In the genomic region with DNA sequence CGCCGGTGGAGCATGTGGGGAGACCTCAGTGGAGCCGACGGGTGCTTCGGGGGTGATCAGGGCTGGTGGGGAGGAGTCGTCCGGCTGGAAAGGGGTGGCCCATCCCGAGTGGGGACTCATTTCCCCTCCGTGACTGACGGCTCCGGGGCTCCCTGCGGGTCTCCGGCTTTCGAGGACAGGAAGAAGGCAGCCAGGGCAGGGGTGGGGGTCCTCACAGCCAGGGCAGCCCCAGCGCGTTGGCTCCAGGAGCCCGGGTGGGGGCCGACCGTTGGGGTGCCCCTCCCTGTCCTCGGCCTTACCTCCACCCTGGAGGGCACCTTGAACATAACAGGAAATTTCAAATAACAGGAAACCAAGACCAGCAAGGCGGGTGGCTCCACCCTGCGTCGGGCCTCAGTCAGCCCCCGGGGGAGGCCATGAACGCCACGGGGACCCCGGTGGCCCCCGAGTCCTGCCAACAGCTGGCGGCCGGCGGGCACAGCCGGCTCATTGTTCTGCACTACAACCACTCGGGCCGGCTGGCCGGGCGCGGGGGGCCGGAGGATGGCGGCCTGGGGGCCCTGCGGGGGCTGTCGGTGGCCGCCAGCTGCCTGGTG, we compare ENCODE assay signal across 8 cellular contexts. TPM values are rescaled to one million over a fixed set of nuclear protein-coding genes. Genes with fewer than 3 reads are reported as not detected.
DNase-seq lines count a peak whose midpoint lies in the region; ATAC-seq, FAIRE-seq and TF ChIP-seq lines count a peak whose summit lies in the region.

A gene with protein sequence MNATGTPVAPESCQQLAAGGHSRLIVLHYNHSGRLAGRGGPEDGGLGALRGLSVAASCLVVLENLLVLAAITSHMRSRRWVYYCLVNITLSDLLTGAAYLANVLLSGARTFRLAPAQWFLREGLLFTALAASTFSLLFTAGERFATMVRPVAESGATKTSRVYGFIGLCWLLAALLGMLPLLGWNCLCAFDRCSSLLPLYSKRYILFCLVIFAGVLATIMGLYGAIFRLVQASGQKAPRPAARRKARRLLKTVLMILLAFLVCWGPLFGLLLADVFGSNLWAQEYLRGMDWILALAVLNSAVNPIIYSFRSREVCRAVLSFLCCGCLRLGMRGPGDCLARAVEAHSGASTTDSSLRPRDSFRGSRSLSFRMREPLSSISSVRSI (plus strand): TSS at position 393 of the 596 bp plus-strand sequence. CDS start 24 bp downstream, at position 417.

- FAIRE-seq in D721Med (lab: Jason Lieb, UNC) = no peak

- H3K4me3 ChIP-seq in GM08714 (ENCODE audit: low read length) = peak within 1 kb of the TSS; percentile 66; the same call in 1 of the 2 replicates
- peak within 1 kb of the TSS; percentile 88 for H3K4me3 ChIP-seq in thymus (ENCODE audit: low read length)

- H3K27me3 ChIP-seq in thymus (ENCODE audit: control insufficient read depth, insufficient read depth) = no peaks in the 10 kb centered on the region

- DNase-seq in HUDEP-2 (lab: John Stamatoyannopoulos, UW; ENCODE audit: unreplicated experiment in 76 of 76) (peak in 67 of 76 experiments; percentile 37 to 95 (median 73)), activated T-cell treated with anti-CD3 and anti-CD28 coated beads for 1 hour (ENCODE audit: low read depth) (peak; percentile 60), left lobe of liver (ENCODE audit: low spot score) (no peak), D721Med (ENCODE audit: insufficient read length, low spot score) (no peak), head of caudate nucleus (no peak)

- ATAC-seq in left lobe of liver = peak; percentile 36
- ATAC-seq in HG03135 (IDR thresholded peaks at IDR 0.05; ENCODE audit: unreplicated experiment) = no peak

- H3K27ac ChIP-seq in thymus (ENCODE audit: low read depth) = peak within 1 kb of the TSS; percentile 89

- no peaks in the 10 kb centered on the region for H3K36me3 ChIP-seq in thymus (ENCODE audit: control insufficient read depth, insufficient read depth)

- 4% methylated on average over 42 of the region's 42 CpGs for WGBS in thymus

- H3K4me1 ChIP-seq in thymus (ENCODE audit: control insufficient read depth, insufficient read depth, low read length) = peaks cover 14% of the 10 kb centered on the region

- intact Hi-C loops in head of caudate nucleus (cut with DNase I) = no loop called here

- H3K9me3 ChIP-seq in thymus (ENCODE audit: control insufficient read depth) = no peaks in the 10 kb centered on the region

- TF ChIP-seq CTCF in D721Med (IDR thresholded peaks at IDR 0.05; ENCODE audit: insufficient read depth, missing control alignments) = no peak

RNA-seq across cellular contexts. Expression of the gene that starts here (rescaled TPM):
- total RNA-seq in left lobe of liver = 0.70 TPM
- 18.6 TPM for polyA plus RNA-seq in thymus

Comparison
In these comparisons a context has a peak if more than half of its experiments do, and no peak if none do; other contexts are left out.
1. Peak in ATAC-seq in left lobe of liver; RNA of the gene not detected or under 1 TPM.
2. DNase-seq: peak in HUDEP-2 (67 of 76) and activated T-cell treated with anti-CD3 and anti-CD28 coated beads for 1 hour (single experiment); none in left lobe of liver (single experiment), D721Med (single experiment) and head of caudate nucleus (0 of 42).